In genomic region chr6:88651400-88651799, GRCh38 we compare ENCODE assay signal across 1 cellular context.
TF ChIP-seq lines count a peak whose summit lies in the region.

No MANE protein-coding gene starts in this region.

TF ChIP-seq in GM12878, 131 proteins besides CTCF, POLR2A, EP300 and RAD21 (continued from another document):
- no peak for TF ChIP-seq NKRF (conservative IDR thresholded peaks at IDR 0.05)
- no peak for TF ChIP-seq NFYA (IDR thresholded peaks at IDR 0.05; ENCODE audit: borderline replicate concordance, low read depth, low read length)
- TF ChIP-seq MEF2B (IDR thresholded peaks at IDR 0.05; ENCODE audit: partially characterized antibody, poor library complexity, severe bottlenecking) = peak; percentile 2
